ENCODE assay signal across 2 cellular contexts in the genomic region with DNA sequence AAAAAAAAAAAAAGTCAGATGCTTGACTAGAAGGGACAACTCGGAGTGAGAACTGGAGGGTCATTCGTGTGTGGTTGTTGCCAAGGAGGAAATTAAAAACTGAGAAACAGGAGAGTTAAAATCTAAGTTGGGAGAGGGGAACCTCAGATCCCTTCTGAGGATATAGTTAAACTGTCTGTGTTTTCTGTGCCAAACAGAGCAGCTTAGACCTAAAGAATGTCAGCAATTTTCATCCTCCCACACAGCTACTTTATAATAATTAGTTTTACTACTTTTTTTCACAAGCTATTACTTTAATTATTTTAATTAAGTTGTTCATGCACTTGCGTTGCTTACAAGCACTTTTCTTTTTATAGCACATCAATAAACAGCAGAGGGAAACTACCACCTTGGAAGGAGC.
TF ChIP-seq lines count a peak whose summit lies in the region.

No MANE protein-coding gene starts in this region.

TF ChIP-seq in SK-N-SH treated with all-trans-retinoic acid at 6 μM for 48 hours, 23 proteins besides CTCF, POLR2A, EP300 and RAD21 (continued from another document):
- TF ChIP-seq CSRNP3 (CRISPR knock-in tag; IDR thresholded peaks at IDR 0.05), result no peak
- no peak for TF ChIP-seq ZNF8 (CRISPR knock-in tag; IDR thresholded peaks at IDR 0.05)
- no peak for TF ChIP-seq ZFP30 (CRISPR knock-in tag; IDR thresholded peaks at IDR 0.05)
- no peak for TF ChIP-seq CSDC2 (CRISPR knock-in tag; IDR thresholded peaks at IDR 0.05)
- TF ChIP-seq TCF4 (CRISPR knock-in tag; IDR thresholded peaks at IDR 0.05; ENCODE audit: borderline replicate concordance), result no peak
- no peak for TF ChIP-seq ZFP3 (CRISPR knock-in tag; IDR thresholded peaks at IDR 0.05)
- no peak for TF ChIP-seq ZNF70 (CRISPR knock-in tag; IDR thresholded peaks at IDR 0.05)
- TF ChIP-seq, protein P1, sequence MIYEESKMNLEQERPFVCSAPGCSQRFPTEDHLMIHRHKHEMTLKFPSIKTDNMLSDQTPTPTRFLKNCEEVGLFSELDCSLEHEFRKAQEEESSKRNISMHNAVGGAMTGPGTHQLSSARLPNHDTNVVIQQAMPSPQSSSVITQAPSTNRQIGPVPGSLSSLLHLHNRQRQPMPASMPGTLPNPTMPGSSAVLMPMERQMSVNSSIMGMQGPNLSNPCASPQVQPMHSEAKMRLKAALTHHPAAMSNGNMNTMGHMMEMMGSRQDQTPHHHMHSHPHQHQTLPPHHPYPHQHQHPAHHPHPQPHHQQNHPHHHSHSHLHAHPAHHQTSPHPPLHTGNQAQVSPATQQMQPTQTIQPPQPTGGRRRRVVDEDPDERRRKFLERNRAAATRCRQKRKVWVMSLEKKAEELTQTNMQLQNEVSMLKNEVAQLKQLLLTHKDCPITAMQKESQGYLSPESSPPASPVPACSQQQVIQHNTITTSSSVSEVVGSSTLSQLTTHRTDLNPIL (CRISPR knock-in tag; IDR thresholded peaks at IDR 0.05; ENCODE audit: low read depth), result no peak
- TF ChIP-seq GLIS3 (CRISPR knock-in tag; IDR thresholded peaks at IDR 0.05), result no peak
- no peak for TF ChIP-seq PATZ1 (CRISPR knock-in tag; IDR thresholded peaks at IDR 0.05; ENCODE audit: borderline replicate concordance)
- TF ChIP-seq ARNTL (CRISPR knock-in tag; IDR thresholded peaks at IDR 0.05; ENCODE audit: borderline replicate concordance, low read depth), result no peak

TF ChIP-seq in SK-N-SH, 30 proteins besides CTCF, POLR2A, EP300 and RAD21 (continued from another document):
- TF ChIP-seq, protein P2, sequence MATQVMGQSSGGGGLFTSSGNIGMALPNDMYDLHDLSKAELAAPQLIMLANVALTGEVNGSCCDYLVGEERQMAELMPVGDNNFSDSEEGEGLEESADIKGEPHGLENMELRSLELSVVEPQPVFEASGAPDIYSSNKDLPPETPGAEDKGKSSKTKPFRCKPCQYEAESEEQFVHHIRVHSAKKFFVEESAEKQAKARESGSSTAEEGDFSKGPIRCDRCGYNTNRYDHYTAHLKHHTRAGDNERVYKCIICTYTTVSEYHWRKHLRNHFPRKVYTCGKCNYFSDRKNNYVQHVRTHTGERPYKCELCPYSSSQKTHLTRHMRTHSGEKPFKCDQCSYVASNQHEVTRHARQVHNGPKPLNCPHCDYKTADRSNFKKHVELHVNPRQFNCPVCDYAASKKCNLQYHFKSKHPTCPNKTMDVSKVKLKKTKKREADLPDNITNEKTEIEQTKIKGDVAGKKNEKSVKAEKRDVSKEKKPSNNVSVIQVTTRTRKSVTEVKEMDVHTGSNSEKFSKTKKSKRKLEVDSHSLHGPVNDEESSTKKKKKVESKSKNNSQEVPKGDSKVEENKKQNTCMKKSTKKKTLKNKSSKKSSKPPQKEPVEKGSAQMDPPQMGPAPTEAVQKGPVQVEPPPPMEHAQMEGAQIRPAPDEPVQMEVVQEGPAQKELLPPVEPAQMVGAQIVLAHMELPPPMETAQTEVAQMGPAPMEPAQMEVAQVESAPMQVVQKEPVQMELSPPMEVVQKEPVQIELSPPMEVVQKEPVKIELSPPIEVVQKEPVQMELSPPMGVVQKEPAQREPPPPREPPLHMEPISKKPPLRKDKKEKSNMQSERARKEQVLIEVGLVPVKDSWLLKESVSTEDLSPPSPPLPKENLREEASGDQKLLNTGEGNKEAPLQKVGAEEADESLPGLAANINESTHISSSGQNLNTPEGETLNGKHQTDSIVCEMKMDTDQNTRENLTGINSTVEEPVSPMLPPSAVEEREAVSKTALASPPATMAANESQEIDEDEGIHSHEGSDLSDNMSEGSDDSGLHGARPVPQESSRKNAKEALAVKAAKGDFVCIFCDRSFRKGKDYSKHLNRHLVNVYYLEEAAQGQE (IDR thresholded peaks at IDR 0.05; ENCODE audit: low read depth, low read length), result no peak
- TF ChIP-seq MXI1 (IDR thresholded peaks at IDR 0.05; ENCODE audit: low read depth, low read length) (no peak), SIN3A (IDR thresholded peaks at IDR 0.05; ENCODE audit: borderline replicate concordance, low read depth, low read length) (no peak)
- TF ChIP-seq, protein P3, sequence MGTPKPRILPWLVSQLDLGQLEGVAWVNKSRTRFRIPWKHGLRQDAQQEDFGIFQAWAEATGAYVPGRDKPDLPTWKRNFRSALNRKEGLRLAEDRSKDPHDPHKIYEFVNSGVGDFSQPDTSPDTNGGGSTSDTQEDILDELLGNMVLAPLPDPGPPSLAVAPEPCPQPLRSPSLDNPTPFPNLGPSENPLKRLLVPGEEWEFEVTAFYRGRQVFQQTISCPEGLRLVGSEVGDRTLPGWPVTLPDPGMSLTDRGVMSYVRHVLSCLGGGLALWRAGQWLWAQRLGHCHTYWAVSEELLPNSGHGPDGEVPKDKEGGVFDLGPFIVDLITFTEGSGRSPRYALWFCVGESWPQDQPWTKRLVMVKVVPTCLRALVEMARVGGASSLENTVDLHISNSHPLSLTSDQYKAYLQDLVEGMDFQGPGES (IDR thresholded peaks at IDR 0.05; ENCODE audit: low read depth, low read length), result no peak
